19 cellular contexts compared by ENCODE assay signal in the genomic region with DNA sequence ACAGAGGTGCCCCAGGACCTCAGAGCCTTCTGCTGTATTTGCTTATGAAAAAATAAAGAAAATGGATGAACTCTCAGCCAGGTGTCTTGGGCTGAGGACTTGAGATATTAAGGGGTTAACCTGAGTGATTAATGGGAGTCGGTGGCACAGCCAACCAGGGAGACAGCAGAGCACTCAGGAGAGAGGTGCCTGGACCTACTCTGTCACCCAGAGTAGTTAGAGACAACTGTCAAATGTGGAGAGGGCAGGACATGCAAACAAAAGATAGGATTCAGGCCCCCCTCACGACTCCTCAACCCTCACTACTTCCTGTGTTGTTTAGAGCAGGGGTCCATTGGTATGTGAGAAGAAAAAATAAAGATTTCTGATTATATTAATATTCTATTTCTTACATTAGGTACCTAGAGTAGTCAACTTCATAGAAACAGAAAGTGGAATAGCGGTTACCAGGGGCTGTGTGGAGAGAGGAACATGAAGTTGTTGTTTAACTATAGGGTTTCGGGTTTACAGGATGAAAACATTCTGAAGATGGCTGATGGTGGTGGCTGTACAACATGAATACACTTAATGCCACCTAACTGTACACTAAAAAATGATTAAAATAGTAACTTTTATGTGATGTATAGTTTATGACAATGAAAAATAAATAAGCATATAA. TPM values are rescaled to one million over a fixed set of nuclear protein-coding genes. Genes with fewer than 3 reads are reported as not detected.
DNase-seq lines count a peak whose midpoint lies in the region; ATAC-seq and TF ChIP-seq lines count a peak whose summit lies in the region.
"Had no signal": no experiment of that assay in that cellular context is flagged by ENCODE, and none has a peak within 500 bp of the region (broad histone marks: within the 10 kb centered on the region; RNA-seq: fewer than 3 reads in every experiment).

No MANE protein-coding gene starts in this region.

- ATAC-seq in GM18505 (IDR thresholded peaks at IDR 0.05; ENCODE audit: unreplicated experiment), result peak; percentile 75
- ATAC-seq in GM19452 (IDR thresholded peaks at IDR 0.05; ENCODE audit: unreplicated experiment), result peak; percentile 97
- ATAC-seq in HG02678 (IDR thresholded peaks at IDR 0.05; ENCODE audit: unreplicated experiment), result peak; percentile 99
- peak; percentile 90 for ATAC-seq in HG03280 (IDR thresholded peaks at IDR 0.05; ENCODE audit: unreplicated experiment)
- ATAC-seq in WTC11, result no peak
- ATAC-seq: natural killer cell treated with Interleukin-12 subunit alpha and Interleukin-12 subunit beta and Interleukin-15 and Interleukin-18, amount 100 ng/mL, for 72 hours had no signal

- no peak overlapping the region for H3K4me3 Mint-ChIP-seq in WTC11
- H3K4me3 Mint-ChIP-seq: activated B cell treated with CpG ODN at 0.5 μM for 24 hours; immature natural killer cell; natural killer cell treated with Interleukin-12 subunit alpha and Interleukin-12 subunit beta and Interleukin-15 and Interleukin-18, amount 100 ng/mL, for 72 hours had no signal

- TF ChIP-seq POLR2A in GM18505 (IDR thresholded peaks at IDR 0.05; ENCODE audit: borderline replicate concordance, extremely low read depth, insufficient read depth, insufficient read length), result no peak

- peaks cover 2% of the 10 kb centered on the region; the same call in 1 of the 2 replicates for H3K36me3 Mint-ChIP-seq in WTC11
- H3K36me3 Mint-ChIP-seq: natural killer cell treated with Interleukin-12 subunit alpha and Interleukin-12 subunit beta and Interleukin-15 and Interleukin-18, amount 100 ng/mL, for 72 hours had no signal

- CTCF ChIA-PET in WTC11 (lab: Charles Lee), result no interaction called here

- POLR2A ChIA-PET in WTC11 (lab: Charles Lee), result no interaction called here

- no peak for DNase-seq in WTC11 (ENCODE audit: low spot score)
- DNase-seq in effector CD4-positive, alpha-beta T cell, result no peak
- DNase-seq in NCI-H1092 treated with DMSO at 0.1 percent for 48 hours (lab: John Stamatoyannopoulos, UW), result no peak
- no peak for DNase-seq in NCI-H345 (lab: John Stamatoyannopoulos, UW)
- DNase-seq: activated B cell treated with CpG ODN at 0.5 μM for 24 hours; activated effector memory CD4-positive, alpha-beta T cell treated with anti-CD3 and anti-CD28 coated beads, Interleukin-2, amount 50 U/mL, for 16 hours; DND-41; immature natural killer cell; substantia nigra had no signal

- no peak for TF ChIP-seq CTCF in WTC11 (IDR thresholded peaks at IDR 0.05)

- no peak overlapping the region for H3K27ac Mint-ChIP-seq in WTC11
- H3K27ac Mint-ChIP-seq: activated B cell treated with CpG ODN at 0.5 μM for 24 hours; immature natural killer cell; natural killer cell treated with Interleukin-12 subunit alpha and Interleukin-12 subunit beta and Interleukin-15 and Interleukin-18, amount 100 ng/mL, for 72 hours had no signal

- no peaks in the 10 kb centered on the region; the same call in 1 of the 2 replicates for H3K27me3 Mint-ChIP-seq in WTC11 (ENCODE audit: low read depth)

- 0 out of 2 replicates have a peak, but pooled peaks cover 4% of the 10 kb centered on the region for H3K4me1 Mint-ChIP-seq in WTC11
- H3K4me1 Mint-ChIP-seq: activated B cell treated with CpG ODN at 0.5 μM for 24 hours, immature natural killer cell had no signal

- peaks cover 21% of the 10 kb centered on the region for H3K9me3 Mint-ChIP-seq in WTC11
- H3K9me3 Mint-ChIP-seq: activated B cell treated with CpG ODN at 0.5 μM for 24 hours; immature natural killer cell; natural killer cell treated with Interleukin-12 subunit alpha and Interleukin-12 subunit beta and Interleukin-15 and Interleukin-18, amount 100 ng/mL, for 72 hours had no signal

TF ChIP-seq in WTC11, 78 proteins besides CTCF, POLR2A, EP300 and RAD21 (continues in another document):
- TF ChIP-seq, protein P1, sequence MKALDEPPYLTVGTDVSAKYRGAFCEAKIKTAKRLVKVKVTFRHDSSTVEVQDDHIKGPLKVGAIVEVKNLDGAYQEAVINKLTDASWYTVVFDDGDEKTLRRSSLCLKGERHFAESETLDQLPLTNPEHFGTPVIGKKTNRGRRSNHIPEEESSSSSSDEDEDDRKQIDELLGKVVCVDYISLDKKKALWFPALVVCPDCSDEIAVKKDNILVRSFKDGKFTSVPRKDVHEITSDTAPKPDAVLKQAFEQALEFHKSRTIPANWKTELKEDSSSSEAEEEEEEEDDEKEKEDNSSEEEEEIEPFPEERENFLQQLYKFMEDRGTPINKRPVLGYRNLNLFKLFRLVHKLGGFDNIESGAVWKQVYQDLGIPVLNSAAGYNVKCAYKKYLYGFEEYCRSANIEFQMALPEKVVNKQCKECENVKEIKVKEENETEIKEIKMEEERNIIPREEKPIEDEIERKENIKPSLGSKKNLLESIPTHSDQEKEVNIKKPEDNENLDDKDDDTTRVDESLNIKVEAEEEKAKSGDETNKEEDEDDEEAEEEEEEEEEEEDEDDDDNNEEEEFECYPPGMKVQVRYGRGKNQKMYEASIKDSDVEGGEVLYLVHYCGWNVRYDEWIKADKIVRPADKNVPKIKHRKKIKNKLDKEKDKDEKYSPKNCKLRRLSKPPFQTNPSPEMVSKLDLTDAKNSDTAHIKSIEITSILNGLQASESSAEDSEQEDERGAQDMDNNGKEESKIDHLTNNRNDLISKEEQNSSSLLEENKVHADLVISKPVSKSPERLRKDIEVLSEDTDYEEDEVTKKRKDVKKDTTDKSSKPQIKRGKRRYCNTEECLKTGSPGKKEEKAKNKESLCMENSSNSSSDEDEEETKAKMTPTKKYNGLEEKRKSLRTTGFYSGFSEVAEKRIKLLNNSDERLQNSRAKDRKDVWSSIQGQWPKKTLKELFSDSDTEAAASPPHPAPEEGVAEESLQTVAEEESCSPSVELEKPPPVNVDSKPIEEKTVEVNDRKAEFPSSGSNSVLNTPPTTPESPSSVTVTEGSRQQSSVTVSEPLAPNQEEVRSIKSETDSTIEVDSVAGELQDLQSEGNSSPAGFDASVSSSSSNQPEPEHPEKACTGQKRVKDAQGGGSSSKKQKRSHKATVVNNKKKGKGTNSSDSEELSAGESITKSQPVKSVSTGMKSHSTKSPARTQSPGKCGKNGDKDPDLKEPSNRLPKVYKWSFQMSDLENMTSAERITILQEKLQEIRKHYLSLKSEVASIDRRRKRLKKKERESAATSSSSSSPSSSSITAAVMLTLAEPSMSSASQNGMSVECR (CRISPR knock-in tag; IDR thresholded peaks at IDR 0.05; ENCODE audit: borderline replicate concordance), result no peak
- TF ChIP-seq, protein P2, sequence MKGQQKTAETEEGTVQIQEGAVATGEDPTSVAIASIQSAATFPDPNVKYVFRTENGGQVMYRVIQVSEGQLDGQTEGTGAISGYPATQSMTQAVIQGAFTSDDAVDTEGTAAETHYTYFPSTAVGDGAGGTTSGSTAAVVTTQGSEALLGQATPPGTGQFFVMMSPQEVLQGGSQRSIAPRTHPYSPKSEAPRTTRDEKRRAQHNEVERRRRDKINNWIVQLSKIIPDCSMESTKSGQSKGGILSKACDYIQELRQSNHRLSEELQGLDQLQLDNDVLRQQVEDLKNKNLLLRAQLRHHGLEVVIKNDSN (CRISPR knock-in tag; IDR thresholded peaks at IDR 0.05), result no peak
- TF ChIP-seq, protein P3, sequence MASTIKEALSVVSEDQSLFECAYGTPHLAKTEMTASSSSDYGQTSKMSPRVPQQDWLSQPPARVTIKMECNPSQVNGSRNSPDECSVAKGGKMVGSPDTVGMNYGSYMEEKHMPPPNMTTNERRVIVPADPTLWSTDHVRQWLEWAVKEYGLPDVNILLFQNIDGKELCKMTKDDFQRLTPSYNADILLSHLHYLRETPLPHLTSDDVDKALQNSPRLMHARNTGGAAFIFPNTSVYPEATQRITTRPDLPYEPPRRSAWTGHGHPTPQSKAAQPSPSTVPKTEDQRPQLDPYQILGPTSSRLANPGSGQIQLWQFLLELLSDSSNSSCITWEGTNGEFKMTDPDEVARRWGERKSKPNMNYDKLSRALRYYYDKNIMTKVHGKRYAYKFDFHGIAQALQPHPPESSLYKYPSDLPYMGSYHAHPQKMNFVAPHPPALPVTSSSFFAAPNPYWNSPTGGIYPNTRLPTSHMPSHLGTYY (CRISPR knock-in tag; IDR thresholded peaks at IDR 0.05), result no peak
- TF ChIP-seq HMGA2 (CRISPR knock-in tag; IDR thresholded peaks at IDR 0.05) (no peak), MXD4 (CRISPR knock-in tag; IDR thresholded peaks at IDR 0.05; ENCODE audit: borderline replicate concordance) (no peak), ZNF671 (CRISPR knock-in tag; IDR thresholded peaks at IDR 0.05) (no peak), SMAD4 (CRISPR knock-in tag; IDR thresholded peaks at IDR 0.05) (no peak), IRF2 (CRISPR knock-in tag; IDR thresholded peaks at IDR 0.05; ENCODE audit: borderline replicate concordance, low read depth) (no peak)
- TF ChIP-seq, protein P4, sequence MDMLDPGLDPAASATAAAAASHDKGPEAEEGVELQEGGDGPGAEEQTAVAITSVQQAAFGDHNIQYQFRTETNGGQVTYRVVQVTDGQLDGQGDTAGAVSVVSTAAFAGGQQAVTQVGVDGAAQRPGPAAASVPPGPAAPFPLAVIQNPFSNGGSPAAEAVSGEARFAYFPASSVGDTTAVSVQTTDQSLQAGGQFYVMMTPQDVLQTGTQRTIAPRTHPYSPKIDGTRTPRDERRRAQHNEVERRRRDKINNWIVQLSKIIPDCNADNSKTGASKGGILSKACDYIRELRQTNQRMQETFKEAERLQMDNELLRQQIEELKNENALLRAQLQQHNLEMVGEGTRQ (CRISPR knock-in tag; IDR thresholded peaks at IDR 0.05), result no peak
- TF ChIP-seq, protein P5, sequence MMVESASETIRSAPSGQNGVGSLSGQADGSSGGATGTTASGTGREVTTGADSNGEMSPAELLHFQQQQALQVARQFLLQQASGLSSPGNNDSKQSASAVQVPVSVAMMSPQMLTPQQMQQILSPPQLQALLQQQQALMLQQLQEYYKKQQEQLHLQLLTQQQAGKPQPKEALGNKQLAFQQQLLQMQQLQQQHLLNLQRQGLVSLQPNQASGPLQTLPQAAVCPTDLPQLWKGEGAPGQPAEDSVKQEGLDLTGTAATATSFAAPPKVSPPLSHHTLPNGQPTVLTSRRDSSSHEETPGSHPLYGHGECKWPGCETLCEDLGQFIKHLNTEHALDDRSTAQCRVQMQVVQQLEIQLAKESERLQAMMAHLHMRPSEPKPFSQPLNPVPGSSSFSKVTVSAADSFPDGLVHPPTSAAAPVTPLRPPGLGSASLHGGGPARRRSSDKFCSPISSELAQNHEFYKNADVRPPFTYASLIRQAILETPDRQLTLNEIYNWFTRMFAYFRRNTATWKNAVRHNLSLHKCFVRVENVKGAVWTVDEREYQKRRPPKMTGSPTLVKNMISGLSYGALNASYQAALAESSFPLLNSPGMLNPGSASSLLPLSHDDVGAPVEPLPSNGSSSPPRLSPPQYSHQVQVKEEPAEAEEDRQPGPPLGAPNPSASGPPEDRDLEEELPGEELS (CRISPR knock-in tag; IDR thresholded peaks at IDR 0.05), result no peak

RNA-seq across cellular contexts. Expression of a gene that starts 28.6 kb away (rescaled TPM):
- total RNA-seq in WTC11 (2021), result not detected in 3 replicates
- total RNA-seq: A172; activated B cell treated with CpG ODN at 0.5 μM for 24 hours; astrocyte; lung microvascular endothelial cell; MCF 10A; natural killer cell treated with Interleukin-12 subunit alpha and Interleukin-12 subunit beta and Interleukin-15 and Interleukin-18, amount 100 ng/mL, for 72 hours; T-helper 1 cell treated with Interleukin-12 subunit alpha and Interleukin-12 subunit beta and Interleukin-4 antibody, amounts not matched to agents 30 ng/mL and 1 ng/mL, for 36 hours had no signal

RNA-seq across cellular contexts. Expression of a gene that starts 45.3 kb away (rescaled TPM):
- 0.09 to 0.32 TPM (median 0.31 TPM) in 3 replicates for total RNA-seq in WTC11 (2021)
- total RNA-seq: activated B cell treated with CpG ODN at 0.5 μM for 24 hours; lung microvascular endothelial cell; MCF 10A; natural killer cell treated with Interleukin-12 subunit alpha and Interleukin-12 subunit beta and Interleukin-15 and Interleukin-18, amount 100 ng/mL, for 72 hours; T-helper 1 cell treated with Interleukin-12 subunit alpha and Interleukin-12 subunit beta and Interleukin-4 antibody, amounts not matched to agents 30 ng/mL and 1 ng/mL, for 36 hours had no signal

RNA-seq across cellular contexts. Expression of a gene that starts 51.0 kb away (rescaled TPM):
- total RNA-seq in WTC11 (2021), result 0.39 to 0.55 TPM (median 0.48 TPM) in 3 replicates
- total RNA-seq: A172; activated B cell treated with CpG ODN at 0.5 μM for 24 hours; natural killer cell treated with Interleukin-12 subunit alpha and Interleukin-12 subunit beta and Interleukin-15 and Interleukin-18, amount 100 ng/mL, for 72 hours; T-helper 1 cell treated with Interleukin-12 subunit alpha and Interleukin-12 subunit beta and Interleukin-4 antibody, amounts not matched to agents 30 ng/mL and 1 ng/mL, for 36 hours had no signal
